Comparison of ENCODE assay signal across 35 cellular contexts in genomic region chr17:8014558-8014850, GRCh38. TPM values are rescaled to one million over a fixed set of nuclear protein-coding genes. Genes with fewer than 3 reads are reported as not detected.
"Had no signal": no experiment of that assay in that cellular context is flagged by ENCODE, and none has a peak within 500 bp of the region (broad histone marks: within the 10 kb centered on the region; RNA-seq: fewer than 3 reads in every experiment).

No MANE protein-coding gene starts in this region.

- H3K27ac Mint-ChIP-seq: activated B cell treated with CpG ODN at 0.5 μM for 24 hours; activated CD8-positive, alpha-beta T cell treated with anti-CD3 and anti-CD28 coated beads for 36 hours; activated naive CD4-positive, alpha-beta T cell treated with anti-CD3 and anti-CD28 coated beads, Interleukin-2, amount 10 ng/mL, durations not matched to agents 7 days and 5 days; activated naive CD8-positive, alpha-beta T cell treated with anti-CD3 and anti-CD28 coated beads, Interleukin-2, amount 10 ng/mL, durations not matched to agents 7 days and 5 days; brain; T-helper 2 cell treated with Interferon-gamma antibody and Interleukin-4, amounts not matched to agents 5 μg/mL and 100 μg/mL, for 36 hours had no signal

- ATAC-seq: activated CD4-positive, CD25-positive, alpha-beta regulatory T cell treated with anti-CD3 and anti-CD28 coated beads, Interleukin-2, amount 50 U/mL, for 24 hours; activated CD8-positive, alpha-beta T cell treated with anti-CD3 and anti-CD28 coated beads for 36 hours; activated naive CD4-positive, alpha-beta T cell treated with anti-CD3 and anti-CD28 coated beads, Interleukin-2, amount 50 U/mL, for 72 hours; activated T-cell treated with anti-CD3 and anti-CD28 coated beads, Interleukin-2, amount 50 U/mL, for 4 hours; gastroesophageal sphincter; T-helper 17 cell had no signal

- H3K36me3 Mint-ChIP-seq: activated naive CD4-positive, alpha-beta T cell treated with anti-CD3 and anti-CD28 coated beads, Interleukin-2, amount 10 ng/mL, durations not matched to agents 7 days and 5 days; activated naive CD4-positive, alpha-beta T cell treated with anti-CD3 and anti-CD28 coated beads, Interleukin-2, amount 50 U/mL, for 72 hours; activated naive CD8-positive, alpha-beta T cell treated with anti-CD3 and anti-CD28 coated beads, Interleukin-2, amount 10 ng/mL, durations not matched to agents 7 days and 5 days; brain had no signal

- H3K36me3 ChIP-seq: ascending aorta, breast epithelium, cardiac muscle cell, colonic mucosa, esophagus squamous epithelium, gastroesophageal sphincter, WERI-Rb-1 had no signal

- H3K4me3 ChIP-seq: ascending aorta, breast epithelium, cardiac muscle cell, colonic mucosa, esophagus squamous epithelium, gastroesophageal sphincter had no signal

- H3K9me3 Mint-ChIP-seq: activated B cell treated with CpG ODN at 0.5 μM for 24 hours; activated CD8-positive, alpha-beta T cell treated with anti-CD3 and anti-CD28 coated beads for 36 hours; activated naive CD4-positive, alpha-beta T cell treated with anti-CD3 and anti-CD28 coated beads, Interleukin-2, amount 10 ng/mL, durations not matched to agents 7 days and 5 days; activated naive CD4-positive, alpha-beta T cell treated with anti-CD3 and anti-CD28 coated beads, Interleukin-2, amount 50 U/mL, for 72 hours; activated naive CD8-positive, alpha-beta T cell treated with anti-CD3 and anti-CD28 coated beads, Interleukin-2, amount 10 ng/mL, durations not matched to agents 7 days and 5 days; activated T-cell treated with anti-CD3 and anti-CD28 coated beads, Interleukin-2, amount 50 U/mL, for 4 hours; T-helper 2 cell treated with Interferon-gamma antibody and Interleukin-4, amounts not matched to agents 5 μg/mL and 100 μg/mL, for 36 hours had no signal

- DNase-seq: activated B cell treated with CpG ODN at 0.5 μM for 24 hours; activated CD4-positive, alpha-beta T cell treated with anti-CD3 and anti-CD28 coated beads for 48 hours; activated CD4-positive, alpha-beta T cell treated with anti-CD3 and anti-CD28 coated beads, Interleukin-2, amount 50 U/mL, for 1 hour; activated CD4-positive, alpha-beta T cell treated with anti-CD3 and anti-CD28 coated beads, Interleukin-2, amount 50 U/mL, for 48 hours; activated CD8-positive, alpha-beta memory T cell treated with anti-CD3 and anti-CD28 coated beads for 24 hours; activated CD8-positive, alpha-beta T cell treated with anti-CD3 and anti-CD28 coated beads for 36 hours; activated gamma-delta T cell; activated naive CD4-positive, alpha-beta T cell; activated naive CD4-positive, alpha-beta T cell treated with anti-CD3 and anti-CD28 coated beads, Interleukin-2, amount 10 ng/mL, durations not matched to agents 7 days and 5 days; activated naive CD8-positive, alpha-beta T cell treated with anti-CD3 and anti-CD28 coated beads, Interleukin-2, amount 10 ng/mL, durations not matched to agents 7 days and 5 days; activated T-cell treated with anti-CD3 and anti-CD28 coated beads, Interleukin-2, amount 50 U/mL, for 4 hours; central memory CD4-positive, alpha-beta T cell; cerebellar nuclear complex; colonic mucosa; effector CD8-positive, alpha-beta T cell; esophagus squamous epithelium; foreskin melanocyte; T-helper 1 cell; T-helper 17 cell; T1000; WERI-Rb-1 had no signal

- H3K9me3 ChIP-seq: ascending aorta, breast epithelium, colonic mucosa, esophagus squamous epithelium, gastroesophageal sphincter had no signal

- H3K27me3 ChIP-seq: breast epithelium had no signal

- H3K27ac ChIP-seq: ascending aorta, breast epithelium, cardiac muscle cell, colonic mucosa, epithelial cell of prostate, esophagus squamous epithelium, gastroesophageal sphincter, WERI-Rb-1 had no signal

- H3K4me3 Mint-ChIP-seq: activated B cell treated with CpG ODN at 0.5 μM for 24 hours; activated CD8-positive, alpha-beta T cell treated with anti-CD3 and anti-CD28 coated beads for 36 hours; activated naive CD4-positive, alpha-beta T cell treated with anti-CD3 and anti-CD28 coated beads, Interleukin-2, amount 10 ng/mL, durations not matched to agents 7 days and 5 days; activated naive CD8-positive, alpha-beta T cell treated with anti-CD3 and anti-CD28 coated beads, Interleukin-2, amount 10 ng/mL, durations not matched to agents 7 days and 5 days; activated T-cell treated with anti-CD3 and anti-CD28 coated beads, Interleukin-2, amount 50 U/mL, for 4 hours had no signal

RNA-seq across cellular contexts. Expression of gene GUCY2D, which starts 12.1 kb away (rescaled TPM):
- total RNA-seq: activated B cell treated with CpG ODN at 0.5 μM for 24 hours; activated CD8-positive, alpha-beta T cell treated with anti-CD3 and anti-CD28 coated beads for 36 hours; activated naive CD8-positive, alpha-beta T cell treated with anti-CD3 and anti-CD28 coated beads, Interleukin-2, amount 10 ng/mL, durations not matched to agents 7 days and 5 days; ascending aorta; dermis microvascular lymphatic vessel endothelial cell; endothelial cell of umbilical vein; esophagus squamous epithelium; fibroblast of lung; fibroblast of villous mesenchyme; gastroesophageal sphincter; glomerular endothelial cell had no signal
- polyA plus RNA-seq: endothelial cell of umbilical vein, fibroblast of lung had no signal

RNA-seq across cellular contexts. Expression of gene ALOX15B, which starts 24.4 kb away (rescaled TPM):
- total RNA-seq: activated B cell treated with CpG ODN at 0.5 μM for 24 hours; activated naive CD4-positive, alpha-beta T cell treated with anti-CD3 and anti-CD28 coated beads, Interleukin-2, amount 50 U/mL, for 72 hours; activated naive CD8-positive, alpha-beta T cell treated with anti-CD3 and anti-CD28 coated beads, Interleukin-2, amount 10 ng/mL, durations not matched to agents 7 days and 5 days; dermis microvascular lymphatic vessel endothelial cell; endothelial cell of umbilical vein; fibroblast of lung; fibroblast of villous mesenchyme; glomerular endothelial cell; T-helper 17 cell had no signal
- polyA plus RNA-seq: endothelial cell of umbilical vein, fibroblast of lung had no signal
